In genomic region chr18:46311491-46311890, GRCh38 we compare ENCODE assay signal across 26 cellular contexts.
"Had no signal": no experiment of that assay in that cellular context is flagged by ENCODE, and none has a peak within 500 bp of the region (broad histone marks: within the 10 kb centered on the region; RNA-seq: fewer than 3 reads in every experiment).

No MANE protein-coding gene starts in this region.

- H3K9me3 Mint-ChIP-seq: activated CD4-positive, alpha-beta memory T cell treated with anti-CD3 and anti-CD28 coated beads, Interleukin-2, amount 10 ng/mL, durations not matched to agents 7 days and 5 days; activated T-cell treated with anti-CD3 and anti-CD28 coated beads, Interleukin-2, amount 50 U/mL, for 24 hours had no signal

- H3K36me3 Mint-ChIP-seq: activated naive CD4-positive, alpha-beta T cell treated with anti-CD3 and anti-CD28 coated beads, Interleukin-2, amount 10 ng/mL, durations not matched to agents 7 days and 5 days; WTC11 had no signal

- H3K4me1 ChIP-seq: ascending aorta, breast epithelium, colonic mucosa had no signal

- H3K27ac ChIP-seq: ascending aorta, breast epithelium, cardiac muscle cell, colonic mucosa had no signal

- H3K4me1 Mint-ChIP-seq: activated CD4-positive, alpha-beta memory T cell treated with anti-CD3 and anti-CD28 coated beads, Interleukin-2, amount 10 ng/mL, durations not matched to agents 7 days and 5 days; activated CD4-positive, alpha-beta T cell treated with anti-CD3 and anti-CD28 coated beads, Interleukin-2, amount 10 ng/mL, durations not matched to agents 7 days and 5 days; activated naive CD4-positive, alpha-beta T cell treated with anti-CD3 and anti-CD28 coated beads, Interleukin-2, amount 10 ng/mL, durations not matched to agents 7 days and 5 days; activated naive CD8-positive, alpha-beta T cell treated with anti-CD3 and anti-CD28 coated beads, Interleukin-2, amount 10 ng/mL, durations not matched to agents 7 days and 5 days had no signal

- H3K27ac Mint-ChIP-seq: activated CD4-positive, alpha-beta memory T cell treated with anti-CD3 and anti-CD28 coated beads, Interleukin-2, amount 10 ng/mL, durations not matched to agents 7 days and 5 days; activated CD4-positive, alpha-beta T cell treated with anti-CD3 and anti-CD28 coated beads, Interleukin-2, amount 10 ng/mL, durations not matched to agents 7 days and 5 days; activated naive CD4-positive, alpha-beta T cell treated with anti-CD3 and anti-CD28 coated beads, Interleukin-2, amount 10 ng/mL, durations not matched to agents 7 days and 5 days; activated naive CD4-positive, alpha-beta T cell treated with anti-CD3 and anti-CD28 coated beads, Interleukin-2, amount 50 U/mL, for 72 hours; activated naive CD8-positive, alpha-beta T cell treated with anti-CD3 and anti-CD28 coated beads, Interleukin-2, amount 10 ng/mL, durations not matched to agents 7 days and 5 days; activated T-cell treated with anti-CD3 and anti-CD28 coated beads, Interleukin-2, amount 50 U/mL, for 24 hours; activated T-cell treated with anti-CD3 and anti-CD28 coated beads, Interleukin-2, amount 50 U/mL, for 72 hours; brain; WTC11 had no signal

- ATAC-seq: activated naive CD4-positive, alpha-beta T cell treated with anti-CD3 and anti-CD28 coated beads, Interleukin-2, amount 50 U/mL, for 72 hours; activated T-cell treated with anti-CD3 and anti-CD28 coated beads, Interleukin-2, amount 50 U/mL, for 72 hours; esophagus mucosa; WTC11 had no signal

- DNase-seq: activated CD4-positive, alpha-beta memory T cell treated with anti-CD3 and anti-CD28 coated beads, Interleukin-2, amount 10 ng/mL, durations not matched to agents 7 days and 5 days; activated CD4-positive, alpha-beta T cell treated with anti-CD3 and anti-CD28 coated beads for 1 hour; activated CD4-positive, alpha-beta T cell treated with anti-CD3 and anti-CD28 coated beads for 4 hours; activated CD4-positive, alpha-beta T cell treated with anti-CD3 and anti-CD28 coated beads, Interleukin-2, amount 10 ng/mL, durations not matched to agents 7 days and 5 days; activated CD4-positive, alpha-beta T cell treated with anti-CD3 and anti-CD28 coated beads, Interleukin-2, amount 50 U/mL, for 4 hours; activated CD8-positive, alpha-beta memory T cell treated with anti-CD3 and anti-CD28 coated beads, Interleukin-2, amount 50 U/mL, for 48 hours; activated gamma-delta T cell; activated naive CD4-positive, alpha-beta T cell; activated naive CD4-positive, alpha-beta T cell treated with anti-CD3 and anti-CD28 coated beads, Interleukin-2, amount 10 ng/mL, durations not matched to agents 7 days and 5 days; activated naive CD8-positive, alpha-beta T cell treated with anti-CD3 and anti-CD28 coated beads, Interleukin-2, amount 10 ng/mL, durations not matched to agents 7 days and 5 days; activated T-cell treated with anti-CD3 and anti-CD28 coated beads for 4 hours; activated T-cell treated with anti-CD3 and anti-CD28 coated beads, Interleukin-2, amount 50 U/mL, for 24 hours; activated T-cell treated with anti-CD3 and anti-CD28 coated beads, Interleukin-2, amount 50 U/mL, for 72 hours; central memory CD4-positive, alpha-beta T cell; cerebellar nuclear complex; colonic mucosa; effector CD8-positive, alpha-beta T cell; foreskin fibroblast; T-helper 2 cell had no signal

- H3K4me3 ChIP-seq: ascending aorta, breast epithelium, cardiac muscle cell, colonic mucosa had no signal

- H3K4me3 Mint-ChIP-seq: activated CD4-positive, alpha-beta memory T cell treated with anti-CD3 and anti-CD28 coated beads, Interleukin-2, amount 10 ng/mL, durations not matched to agents 7 days and 5 days; activated CD4-positive, alpha-beta T cell treated with anti-CD3 and anti-CD28 coated beads, Interleukin-2, amount 10 ng/mL, durations not matched to agents 7 days and 5 days; activated naive CD4-positive, alpha-beta T cell treated with anti-CD3 and anti-CD28 coated beads, Interleukin-2, amount 10 ng/mL, durations not matched to agents 7 days and 5 days; activated naive CD8-positive, alpha-beta T cell treated with anti-CD3 and anti-CD28 coated beads, Interleukin-2, amount 10 ng/mL, durations not matched to agents 7 days and 5 days; activated T-cell treated with anti-CD3 and anti-CD28 coated beads, Interleukin-2, amount 50 U/mL, for 24 hours; activated T-cell treated with anti-CD3 and anti-CD28 coated beads, Interleukin-2, amount 50 U/mL, for 72 hours; brain; WTC11 had no signal

- H3K27me3 Mint-ChIP-seq: activated T-cell treated with anti-CD3 and anti-CD28 coated beads, Interleukin-2, amount 50 U/mL, for 24 hours had no signal

- H3K9me3 ChIP-seq: ascending aorta, colonic mucosa had no signal

- H3K27me3 ChIP-seq: ascending aorta, breast epithelium, cardiac muscle cell, colonic mucosa had no signal

- H3K36me3 ChIP-seq: ascending aorta, breast epithelium, cardiac muscle cell, colonic mucosa had no signal
